10 cellular contexts compared by ENCODE assay signal in genomic region chr10:44517635-44518034, GRCh38.
DNase-seq lines count a peak whose midpoint lies in the region; ATAC-seq and TF ChIP-seq lines count a peak whose summit lies in the region.
"Had no signal": no experiment of that assay in that cellular context is flagged by ENCODE, and none has a peak within 500 bp of the region (broad histone marks: within the 10 kb centered on the region; RNA-seq: fewer than 3 reads in every experiment).

No MANE protein-coding gene starts in this region.

- H3K27me3 Mint-ChIP-seq in endothelial cell (ENCODE audit: unreplicated experiment) = no peaks in the 10 kb centered on the region
- H3K27me3 Mint-ChIP-seq: CD4-positive, alpha-beta memory T cell had no signal

- no peaks in the 10 kb centered on the region for H3K36me3 ChIP-seq in Loucy (ENCODE audit: insufficient read depth, low read length)

- H3K27ac Mint-ChIP-seq in endothelial cell (ENCODE audit: unreplicated experiment) = no peak overlapping the region
- H3K27ac Mint-ChIP-seq: CD4-positive, alpha-beta memory T cell had no signal

- no peak overlapping the region for H2AFZ ChIP-seq in Loucy (ENCODE audit: low read length)

- no peaks in the 10 kb centered on the region for H3K4me1 Mint-ChIP-seq in endothelial cell (ENCODE audit: unreplicated experiment)
- H3K4me1 Mint-ChIP-seq: CD4-positive, alpha-beta memory T cell had no signal

- no peaks in the 10 kb centered on the region for H3K9me3 Mint-ChIP-seq in endothelial cell (ENCODE audit: unreplicated experiment)

- H3K9me2 ChIP-seq in Loucy (replicated peaks; ENCODE audit: low read depth, low read length) = no peaks in the 10 kb centered on the region

- TF ChIP-seq CTCF in GM12873 (IDR thresholded peaks at IDR 0.05; ENCODE audit: insufficient read depth, low read depth, low read length, missing control alignments) = peak; percentile 76
- peak; percentile 56 for TF ChIP-seq CTCF in Loucy (conservative IDR thresholded peaks at IDR 0.05; ENCODE audit: low read length)
- peak; percentile 37 for TF ChIP-seq CTCF in endothelial cell (IDR thresholded peaks at IDR 0.05; ENCODE audit: unreplicated experiment)

- in situ Hi-C loops in ACHN (cut with HindIII; ENCODE audit: low pct_ligation_motif_present, low pct_unique_long_range_greater_than_20kb, low sequenced_read_pairs) = no loop called here

- no peaks in the 10 kb centered on the region for H3K79me2 ChIP-seq in Loucy (ENCODE audit: insufficient read depth, low read length)

- ATAC-seq in GM21528 (IDR thresholded peaks at IDR 0.05; ENCODE audit: low FRiP score, unreplicated experiment) (no peak), GM21515 (IDR thresholded peaks at IDR 0.05; ENCODE audit: unreplicated experiment) (no peak)

- DNase-seq in ACHN = peak; percentile 5
- no peak for DNase-seq in endothelial cell (ENCODE audit: low spot score)
- no peak for DNase-seq in SIG-M5 treated with dmso at 0.1 percent for 504 hours (lab: John Stamatoyannopoulos, UW; ENCODE audit: unreplicated experiment)
- no peak for DNase-seq in activated T-cell treated with anti-CD3 and anti-CD28 coated beads, Interleukin-2, amount 50 U/mL, for 48 hours
- DNase-seq: CD4-positive, alpha-beta memory T cell; NCI-H1417 had no signal

- no peaks in the 10 kb centered on the region for H3K36me3 Mint-ChIP-seq in endothelial cell (ENCODE audit: low read depth, unreplicated experiment)
- H3K36me3 Mint-ChIP-seq: CD4-positive, alpha-beta memory T cell had no signal

- no peaks in the 10 kb centered on the region for H3K27me3 ChIP-seq in Loucy (ENCODE audit: insufficient read depth, low read length, poor library complexity, severe bottlenecking)

- no peak overlapping the region for H3K4me2 ChIP-seq in Loucy (ENCODE audit: low read depth, low read length, poor library complexity, severe bottlenecking)

- H3K4me3 Mint-ChIP-seq in endothelial cell (ENCODE audit: unreplicated experiment) = no peak overlapping the region
- H3K4me3 Mint-ChIP-seq: CD4-positive, alpha-beta memory T cell had no signal

- no peaks in the 10 kb centered on the region for H4K20me1 ChIP-seq in Loucy (ENCODE audit: insufficient read depth, low read length, poor library complexity, severe bottlenecking)

- no peaks in the 10 kb centered on the region for H3K4me1 ChIP-seq in Loucy (ENCODE audit: insufficient read depth, low read length, poor library complexity, severe bottlenecking)

- H3F3A ChIP-seq in Loucy (ENCODE audit: low read depth) = no peaks in the 10 kb centered on the region

- no peak overlapping the region for H3K4me3 ChIP-seq in Loucy (ENCODE audit: low read length, poor library complexity, severe bottlenecking)

- H3K9ac ChIP-seq in Loucy (ENCODE audit: low read depth, low read length, poor library complexity, severe bottlenecking) = no peak overlapping the region

- H3K9me3 ChIP-seq in Loucy (ENCODE audit: insufficient read depth, low read depth, low read length) = no peaks in the 10 kb centered on the region
